Comparison of ENCODE assay signal across 8 cellular contexts in genomic region chr15:67863442-67863987, GRCh38. TPM values are rescaled to one million over a fixed set of nuclear protein-coding genes. Genes with fewer than 3 reads are reported as not detected.
DNase-seq lines count a peak whose midpoint lies in the region; ATAC-seq and TF ChIP-seq lines count a peak whose summit lies in the region.

No MANE protein-coding gene starts in this region.

- ATAC-seq in GM18517 (IDR thresholded peaks at IDR 0.05; ENCODE audit: unreplicated experiment) (peak; percentile 58), HG03139 (IDR thresholded peaks at IDR 0.05; ENCODE audit: unreplicated experiment) (peak; percentile 64)

- CTCF ChIA-PET in A673 (lab: Charles Lee), result interaction anchor here (0.9 to 2.3 kb wide), 3 partner anchors 21 to 291 kb away, joined by 3 to 19 read pairs (median 6); no protein-coding TSS in a partner anchor

- no TSS peak for BruUV-seq in A673 (replicated peaks; lab: Mats Ljungman, UMichigan)

- DNase-seq in A673 (ENCODE audit: low spot score), result peak; percentile 91
- DNase-seq in NCI-H345 (lab: John Stamatoyannopoulos, UW), result peak; percentile 67
- peak; percentile 61 for DNase-seq in activated CD4-positive, alpha-beta T cell treated with anti-CD3 and anti-CD28 coated beads for 1 hour
- peak; percentile 80 for DNase-seq in choroid plexus epithelial cell (ENCODE audit: low read depth)
- peak; percentile 93 for DNase-seq in left kidney (ENCODE audit: low read depth, low spot score)
- DNase-seq in stimulated activated CD4-positive, alpha-beta T cell treated with anti-CD3 and anti-CD28 coated beads, Interleukin-2, amount 100 ng/mL, for 24 hours, result peak; percentile 76 to 79

- TF ChIP-seq CTCF in A673 (conservative IDR thresholded peaks at IDR 0.05; ENCODE audit: low read depth, low read length) (peak; percentile 97), choroid plexus epithelial cell (conservative IDR thresholded peaks at IDR 0.05; ENCODE audit: low read depth, low read length) (peak; percentile 81)

- no peaks in the 10 kb centered on the region for H3K27me3 ChIP-seq in A673 (replicated peaks; ENCODE audit: insufficient read depth, low read depth, low read length, poor library complexity)

- no peaks in the 10 kb centered on the region for H3K36me3 ChIP-seq in A673 (ENCODE audit: insufficient read depth, low read length, poor library complexity, severe bottlenecking)

- H3K9me3 ChIP-seq in A673 (ENCODE audit: low read depth, low read length, poor library complexity, severe bottlenecking), result no peaks in the 10 kb centered on the region

- POLR2A ChIA-PET in A673 (lab: Charles Lee; ENCODE audit: low non-redundant PET), result no interaction called here

- H3K27ac ChIP-seq in A673 (ENCODE audit: low read depth, low read length, poor library complexity, severe bottlenecking), result no peak overlapping the region

- H3K4me1 ChIP-seq in A673 (ENCODE audit: insufficient read depth, low read length, poor library complexity, severe bottlenecking), result no peaks in the 10 kb centered on the region

- peak overlapping the region; percentile 38 for H3K4me3 ChIP-seq in A673 (ENCODE audit: low read depth, low read length, poor library complexity, severe bottlenecking)
- peak overlapping the region; percentile 48 for H3K4me3 ChIP-seq in choroid plexus epithelial cell (ENCODE audit: low read depth, low read length)

- intact Hi-C loops in A673 (cut with micrococcal nuclease; ENCODE audit: unreplicated experiment), result loop anchor here (1.0 to 5.0 kb wide), 3 partner anchors 292 to 347 kb away; no protein-coding TSS in a partner anchor

RNA-seq across cellular contexts. Expression of gene RNU6-1, which starts 23.7 kb away (rescaled TPM):
- total RNA-seq in A673 (2021), result not detected in 2 replicates

RNA-seq across cellular contexts. Expression of gene SKOR1, which starts 38.2 kb away (rescaled TPM):
- total RNA-seq in A673 (2021), result 0.21 and 0.37 TPM in 2 replicates
